11 cellular contexts compared by ENCODE assay signal in genomic region chr4:143558286-143558685, GRCh38. TPM values are rescaled to one million over a fixed set of nuclear protein-coding genes. Genes with fewer than 3 reads are reported as not detected.
A peak's percentile ranks its signal among the peaks of the same experiment; 100 is the strongest.
DNase-seq lines count a peak whose midpoint lies in the region; ATAC-seq and TF ChIP-seq lines count a peak whose summit lies in the region.
"Had no signal": no experiment of that assay in that cellular context is flagged by ENCODE, and none has a peak within 500 bp of the region (broad histone marks: within the 10 kb centered on the region; RNA-seq: fewer than 3 reads in every experiment).

No MANE protein-coding gene starts in this region.

- no peaks in the 10 kb centered on the region for H3K27me3 ChIP-seq in CD4-positive, CD25-positive, alpha-beta regulatory T cell (ENCODE audit: control insufficient read depth, insufficient read depth, low read length)
- H3K27me3 ChIP-seq in PC-9 (ENCODE audit: insufficient read depth, low read depth) = no peaks in the 10 kb centered on the region
- H3K27me3 ChIP-seq: tibial artery had no signal

- DNase-seq in CD4-positive, CD25-positive, alpha-beta regulatory T cell = no peak
- DNase-seq in PC-9 (no peak), foreskin fibroblast (peak; percentile 2 to 7), NCI-H446 treated with DMSO at 0.1 percent for 48 hours (lab: John Stamatoyannopoulos, UW) (no peak), NCI-H1048 (lab: John Stamatoyannopoulos, UW) (no peak), iPS-NIHi7 (ENCODE audit: extremely low spot score) (no peak)
- DNase-seq: HFFc6 had no signal

- H3K27ac ChIP-seq in 22Rv1 (peak overlapping the region; percentile 80), PC-9 (no peak overlapping the region)
- peak overlapping the region; percentile 72 for H3K27ac ChIP-seq in CD4-positive, CD25-positive, alpha-beta regulatory T cell (ENCODE audit: insufficient read depth, low read length, poor library complexity, severe bottlenecking)

- peaks cover 0 to 4% (median 0%) of the 10 kb centered on the region in 7 donors for H3K9me3 Mint-ChIP-seq in CD4-positive, CD25-positive, alpha-beta regulatory T cell
- H3K9me3 Mint-ChIP-seq in stimulated activated memory B cell treated with anti-CD40 and anti-IgM and Interleukin-4, amounts not matched to agents 10 μg/mL and 1 μg/mL and 100 μg/mL, for 72 hours = no peaks in the 10 kb centered on the region
- H3K9me3 Mint-ChIP-seq: HFFc6 had no signal

- H3F3A ChIP-seq in PC-9 (ENCODE audit: insufficient read depth, low read depth) = no peaks in the 10 kb centered on the region

- H3K4me1 Mint-ChIP-seq in CD4-positive, CD25-positive, alpha-beta regulatory T cell = peaks cover 12 to 36% (median 25%) of the 10 kb centered on the region in 4 donors
- peaks cover 36% of the 10 kb centered on the region for H3K4me1 Mint-ChIP-seq in stimulated activated memory B cell treated with anti-CD40 and anti-IgM and Interleukin-4, amounts not matched to agents 10 μg/mL and 1 μg/mL and 100 μg/mL, for 72 hours

- peak overlapping the region; percentile 94 for H3K4me3 ChIP-seq in CD4-positive, CD25-positive, alpha-beta regulatory T cell (ENCODE audit: low read depth, low read length)
- no peak overlapping the region for H3K4me3 ChIP-seq in PC-9
- H3K4me3 ChIP-seq in foreskin fibroblast (ENCODE audit: low read depth in 1 of 2, low read length in 2 of 2) = peak overlapping the region in 1 of 2 donors; percentile 58

- H3K4me3 Mint-ChIP-seq in CD4-positive, CD25-positive, alpha-beta regulatory T cell = peak overlapping the region in 3 of 4 donors; percentile 90 to 96 (median 93)
- no peak overlapping the region for H3K4me3 Mint-ChIP-seq in stimulated activated memory B cell treated with anti-CD40 and anti-IgM and Interleukin-4, amounts not matched to agents 10 μg/mL and 1 μg/mL and 100 μg/mL, for 72 hours

- 0 out of 2 replicates have a peak overlapping the region, but pooled peaks have one; percentile 78 for H2AFZ ChIP-seq in PC-9

- ATAC-seq in CD4-positive, CD25-positive, alpha-beta regulatory T cell (ENCODE audit: low read depth in 2 of 2) = no peak
- no peak for ATAC-seq in stimulated activated memory B cell treated with anti-CD40 and anti-IgM and Interleukin-4, amounts not matched to agents 10 μg/mL and 1 μg/mL and 100 μg/mL, for 72 hours

- no peaks in the 10 kb centered on the region for H4K20me1 ChIP-seq in PC-9 (ENCODE audit: insufficient read depth)

- TF ChIP-seq CTCF in 22Rv1 (IDR thresholded peaks at IDR 0.05) (no peak), PC-9 (conservative IDR thresholded peaks at IDR 0.05) (no peak), foreskin fibroblast (IDR thresholded peaks at IDR 0.05; ENCODE audit: low read depth, low read length) (no peak)

- peak overlapping the region; percentile 65; the same call in 1 of the 2 replicates for H3K4me2 ChIP-seq in PC-9

- peaks cover 9% of the 10 kb centered on the region for H3K4me1 ChIP-seq in CD4-positive, CD25-positive, alpha-beta regulatory T cell (ENCODE audit: control insufficient read depth, insufficient read depth, low read length, poor library complexity, severe bottlenecking)
- no peaks in the 10 kb centered on the region for H3K4me1 ChIP-seq in PC-9 (replicated peaks; ENCODE audit: insufficient read depth)

- H3K79me2 ChIP-seq in PC-9 (ENCODE audit: low read depth) = no peaks in the 10 kb centered on the region

- peak overlapping the region in 2 of 3 donors; percentile 91 to 97 for H3K27ac Mint-ChIP-seq in CD4-positive, CD25-positive, alpha-beta regulatory T cell
- no peak overlapping the region for H3K27ac Mint-ChIP-seq in stimulated activated memory B cell treated with anti-CD40 and anti-IgM and Interleukin-4, amounts not matched to agents 10 μg/mL and 1 μg/mL and 100 μg/mL, for 72 hours
- H3K27ac Mint-ChIP-seq: HFFc6 had no signal

- POLR2A ChIA-PET in PC-9 (lab: Charles Lee; ENCODE audit: unreplicated experiment) = interaction anchor here (0.6 kb wide), 1 partner anchor 1212 kb away, joined by 13 read pairs; no protein-coding TSS in a partner anchor

- intact Hi-C loops in PC-9 (cut with micrococcal nuclease; ENCODE audit: unreplicated experiment) = loop anchor here (2.0 to 10.0 kb wide), 2 partner anchors 351 to 353 kb away; no protein-coding TSS in a partner anchor

- H3K9me2 ChIP-seq in PC-9 (ENCODE audit: insufficient read depth) = no peaks in the 10 kb centered on the region

- no peaks in the 10 kb centered on the region for H3K27me3 Mint-ChIP-seq in CD4-positive, CD25-positive, alpha-beta regulatory T cell
- H3K27me3 Mint-ChIP-seq in stimulated activated memory B cell treated with anti-CD40 and anti-IgM and Interleukin-4, amounts not matched to agents 10 μg/mL and 1 μg/mL and 100 μg/mL, for 72 hours = no peaks in the 10 kb centered on the region

- H3K36me3 Mint-ChIP-seq in CD4-positive, CD25-positive, alpha-beta regulatory T cell = peaks cover 4% of the 10 kb centered on the region
- H3K36me3 Mint-ChIP-seq in stimulated activated memory B cell treated with anti-CD40 and anti-IgM and Interleukin-4, amounts not matched to agents 10 μg/mL and 1 μg/mL and 100 μg/mL, for 72 hours = peaks cover 10% of the 10 kb centered on the region

- H3K36me3 ChIP-seq in CD4-positive, CD25-positive, alpha-beta regulatory T cell (ENCODE audit: control insufficient read depth, insufficient read depth, low read length) = peaks cover 4% of the 10 kb centered on the region
- H3K36me3 ChIP-seq in PC-9 (ENCODE audit: low read depth) = no peaks in the 10 kb centered on the region

- no peaks in the 10 kb centered on the region for H3K9me3 ChIP-seq in CD4-positive, CD25-positive, alpha-beta regulatory T cell (ENCODE audit: control insufficient read depth in 2 of 2, low read length in 2 of 2)
- no peaks in the 10 kb centered on the region for H3K9me3 ChIP-seq in PC-9 (ENCODE audit: insufficient read depth, low read depth)
- H3K9me3 ChIP-seq: heart right ventricle, tibial artery had no signal

- CTCF ChIA-PET in PC-9 (lab: Charles Lee) = interaction anchor here (0.6 to 0.8 kb wide), 2 partner anchors 582 to 741 kb away, joined by 3 to 4 read pairs; no protein-coding TSS in a partner anchor

- BruUV-seq in PC-9 (replicated peaks; lab: Mats Ljungman, UMichigan) = no TSS peak

RNA-seq across cellular contexts. Expression of gene SMARCA5, which starts 44.8 kb away (rescaled TPM):
- total RNA-seq in CD4-positive, CD25-positive, alpha-beta regulatory T cell = 57.5 TPM
- 10 to 100 TPM; 22.3 to 28.3 (median 23.9) TPM for polyA plus RNA-seq in CD4-positive, CD25-positive, alpha-beta regulatory T cell
- 34.4 and 40.5 TPM in 2 replicates for total RNA-seq in PC-9 (2021)

Comparison
In these comparisons a context has a peak if more than half of its experiments do, and no peak if none do; other contexts are left out.
1. DNase-seq: peak in foreskin fibroblast (2 of 2); none in CD4-positive, CD25-positive, alpha-beta regulatory T cell (0 of 3), PC-9 (0 of 2), NCI-H446 treated with DMSO at 0.1 percent for 48 hours (single experiment), NCI-H1048 (single experiment) and iPS-NIHi7 (single experiment).